21 cellular contexts compared by ENCODE assay signal in the genomic region with DNA sequence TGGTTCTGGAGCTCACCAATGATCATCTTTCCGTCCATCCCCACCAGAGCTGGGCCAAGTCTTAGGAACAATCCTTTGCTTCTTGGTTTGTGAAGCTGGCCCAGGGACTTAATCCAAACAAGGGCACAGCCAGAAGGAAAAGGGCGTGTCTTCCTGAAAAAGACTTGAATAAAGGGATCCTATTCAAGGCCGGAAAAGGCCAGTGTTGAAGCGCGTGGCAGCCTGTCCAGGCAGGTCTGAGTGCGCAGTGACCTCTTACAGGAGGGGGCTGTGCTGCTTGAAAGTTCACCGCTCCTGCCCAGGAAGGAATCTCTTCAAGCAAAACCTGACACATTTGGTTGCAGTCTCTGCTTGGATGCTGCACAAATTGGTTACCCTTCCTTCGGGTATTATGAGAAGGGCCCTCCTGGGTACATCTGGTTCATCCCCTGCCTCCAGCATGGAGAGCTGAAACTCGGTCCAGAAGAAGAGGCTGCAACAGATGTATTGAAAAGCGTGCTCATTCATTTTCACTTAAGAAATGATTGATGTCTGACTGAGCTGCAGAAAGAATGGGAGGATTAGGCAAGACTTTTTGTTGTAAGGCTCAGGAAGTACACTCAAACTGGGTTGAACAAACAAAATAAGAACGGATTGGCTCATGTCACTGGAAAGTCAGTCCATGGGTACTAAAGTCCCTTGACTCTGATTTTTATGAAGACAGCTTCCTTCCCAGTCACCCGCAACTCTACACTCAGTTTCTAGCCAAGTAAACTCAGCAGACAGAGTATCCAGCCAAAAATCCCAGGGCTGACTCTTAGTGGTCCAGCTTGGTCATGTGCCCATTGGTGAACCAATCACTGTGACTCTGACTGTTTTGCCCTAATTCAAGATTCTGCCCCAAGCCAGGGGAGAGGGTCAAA.
A peak's percentile ranks its signal among the peaks of the same experiment; 100 is the strongest.
DNase-seq lines count a peak whose midpoint lies in the region; FAIRE-seq and TF ChIP-seq lines count a peak whose summit lies in the region.
"Had no signal": no experiment of that assay in that cellular context is flagged by ENCODE, and none has a peak within 500 bp of the region (broad histone marks: within the 10 kb centered on the region; RNA-seq: fewer than 3 reads in every experiment).

No MANE protein-coding gene starts in this region.

- no peak for TF ChIP-seq CTCF in PC-9 (conservative IDR thresholded peaks at IDR 0.05)

- H3K27me3 ChIP-seq in PC-9 (ENCODE audit: insufficient read depth, low read depth) = no peaks in the 10 kb centered on the region

- peaks cover 12% of the 10 kb centered on the region for H3K4me1 ChIP-seq in PC-9 (replicated peaks; ENCODE audit: insufficient read depth)

- H4K20me1 ChIP-seq in PC-9 (ENCODE audit: insufficient read depth) = no peaks in the 10 kb centered on the region

- H3K79me2 ChIP-seq in PC-9 (ENCODE audit: low read depth) = no peaks in the 10 kb centered on the region

- no peak overlapping the region for H2AFZ ChIP-seq in PC-9

- peak; percentile 18 for FAIRE-seq in GM19239 (lab: Jason Lieb, UNC)
- FAIRE-seq: GM12891 had no signal

- CTCF ChIA-PET in PC-9 (lab: Charles Lee) = no interaction called here

- H3K4me3 ChIP-seq in PC-9 = no peak overlapping the region
- H3K4me3 ChIP-seq: mucosa of descending colon had no signal

- intact Hi-C loops in PC-9 (cut with micrococcal nuclease; ENCODE audit: unreplicated experiment) (no loop called here), posterior vena cava (cut with DNase I) (no loop called here)

- H3K9me2 ChIP-seq in PC-9 (ENCODE audit: insufficient read depth) = no peaks in the 10 kb centered on the region

- H3K36me3 ChIP-seq in PC-9 (ENCODE audit: low read depth) = no peaks in the 10 kb centered on the region

- no TSS peak for BruUV-seq in PC-9 (replicated peaks; lab: Mats Ljungman, UMichigan)

- DNase-seq in GM19239 (ENCODE audit: insufficient read length, low spot score) (no peak), PC-9 (peak in 1 of 2 experiments; percentile 53), epithelial cell of prostate (ENCODE audit: low read depth, low spot score) (no peak), posterior vena cava (ENCODE audit: low spot score) (peak; percentile 38), NCI-H2081 treated with DMSO at 0.1 percent for 48 hours (lab: John Stamatoyannopoulos, UW) (no peak), AG20443 (ENCODE audit: low spot score) (no peak), NCI-H748 (lab: John Stamatoyannopoulos, UW; ENCODE audit: unreplicated experiment) (no peak)
- DNase-seq: activated CD4-positive, alpha-beta T cell treated with anti-CD3 and anti-CD28 coated beads for 48 hours; activated naive CD4-positive, alpha-beta T cell treated with anti-CD3 and anti-CD28 coated beads, Interleukin-2, amount 50 U/mL, for 16 hours; AML-193; CD8-positive, alpha-beta memory T cell; DND-41; foreskin fibroblast; hippocampal formation; mucosa of descending colon; NCI-H1417; NCI-H524 treated with DMSO at 0.1 percent for 48 hours; nephron progenitor cell; posterior cingulate gyrus; SHP77 had no signal

- H3K4me2 ChIP-seq in PC-9 = peak overlapping the region; percentile 1; the same call in 1 of the 2 replicates

- peaks cover 9% of the 10 kb centered on the region; the same call in 1 of the 2 replicates for H3F3A ChIP-seq in PC-9 (ENCODE audit: insufficient read depth, low read depth)

- H3K27ac ChIP-seq in PC-9 (no peak overlapping the region), epithelial cell of prostate (peak overlapping the region; percentile 87)

- H3K9me3 ChIP-seq in PC-9 (ENCODE audit: insufficient read depth, low read depth) = no peaks in the 10 kb centered on the region; the same call in 1 of the 2 replicates
- H3K9me3 ChIP-seq: mucosa of descending colon had no signal

- POLR2A ChIA-PET in PC-9 (lab: Charles Lee; ENCODE audit: unreplicated experiment) = interaction anchor here (0.6 kb wide), 1 partner anchor 10 kb away, joined by 3 read pairs; no protein-coding TSS in a partner anchor
